In the genomic region with DNA sequence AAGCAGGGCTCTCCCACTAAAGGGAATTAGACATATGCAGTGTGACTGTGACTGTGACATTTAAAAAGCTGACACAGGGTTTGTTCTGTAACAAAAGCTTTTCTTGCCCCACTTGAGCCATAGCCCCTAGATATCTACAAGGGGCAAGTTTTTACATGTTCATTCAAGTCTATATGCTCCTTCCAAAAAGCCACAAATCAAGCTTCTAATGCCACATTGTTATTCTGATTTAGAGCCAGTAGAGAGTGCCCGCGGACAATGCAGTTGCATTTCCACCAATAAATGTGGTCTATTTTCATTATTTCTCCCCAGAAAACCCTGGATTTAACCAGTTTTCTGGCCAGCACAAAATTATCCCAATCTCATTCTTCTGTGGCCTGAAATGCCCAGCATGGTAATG, we compare ENCODE assay signal across 11 cellular contexts. TPM values are rescaled to one million over a fixed set of nuclear protein-coding genes. Genes with fewer than 3 reads are reported as not detected.
A peak's percentile ranks its signal among the peaks of the same experiment; 100 is the strongest.
DNase-seq lines count a peak whose midpoint lies in the region; ATAC-seq, FAIRE-seq and TF ChIP-seq lines count a peak whose summit lies in the region.
"Had no signal": no experiment of that assay in that cellular context is flagged by ENCODE, and none has a peak within 500 bp of the region (broad histone marks: within the 10 kb centered on the region; RNA-seq: fewer than 3 reads in every experiment).

No MANE protein-coding gene starts in this region.

- no peaks in the 10 kb centered on the region for H3K27me3 ChIP-seq in K562 (ENCODE audit: control insufficient read depth in 2 of 2, insufficient read depth in 2 of 2, low read length in 2 of 2)
- no peaks in the 10 kb centered on the region for H3K27me3 ChIP-seq in sigmoid colon

- in situ Hi-C loops in K562 (cut with MboI): loop anchor here (10.0 kb wide), 1 partner anchor 180 kb away; no protein-coding TSS in a partner anchor

- POLR2A ChIA-PET in K562 (lab: Yijun Ruan, JAX): interaction anchor here (0.9 kb wide), 1 partner anchor 11 kb away, joined by 3 read pairs; no protein-coding TSS in a partner anchor

- peak in 1 of 3 experiments; percentile 16; a peak in 1 of 6 replicates for TF ChIP-seq CTCF in K562 (IDR thresholded peaks at IDR 0.05 in 2 of 3, conservative IDR thresholded peaks at IDR 0.05 in 1 of 3; ENCODE audit: insufficient read depth in 2 of 3, low read depth in 1 of 3, low read length in 3 of 3)
- TF ChIP-seq CTCF in sigmoid colon (IDR thresholded peaks at IDR 0.05): no peak

- peaks cover 5% of the 10 kb centered on the region for H3K9me3 Mint-ChIP-seq in activated CD4-positive, alpha-beta T cell treated with anti-CD3 and anti-CD28 coated beads, Interleukin-2, amount 10 ng/mL, durations not matched to agents 24 days and 14 days

- H4K20me1 ChIP-seq in K562 (replicated peaks; ENCODE audit: control insufficient read depth, insufficient read depth, low read length): no peaks in the 10 kb centered on the region

- H3K4me2 ChIP-seq in K562 (ENCODE audit: insufficient read depth, low read length): no peak overlapping the region

- H3K9me1 ChIP-seq in K562 (ENCODE audit: control insufficient read depth, insufficient read depth, low read length): no peaks in the 10 kb centered on the region

- CTCF ChIA-PET in K562 (lab: Yijun Ruan, JAX; ENCODE audit: low intra/inter-chr PET ratio): no interaction called here

- peaks cover 89% of the 10 kb centered on the region for H3K4me1 Mint-ChIP-seq in activated CD4-positive, alpha-beta T cell treated with anti-CD3 and anti-CD28 coated beads, Interleukin-2, amount 10 ng/mL, durations not matched to agents 24 days and 14 days

- no peak overlapping the region for H2AFZ ChIP-seq in K562 (ENCODE audit: low read depth, low read length)

- no peaks in the 10 kb centered on the region for H3K79me2 ChIP-seq in K562 (ENCODE audit: control insufficient read depth, insufficient read depth, low read length)

- no peak for ATAC-seq in K562
- no peak for ATAC-seq in HG02885 (IDR thresholded peaks at IDR 0.05; ENCODE audit: poor library complexity, unreplicated experiment)

- H3K4me3 ChIP-seq in K562: no peak overlapping the region
- H3K4me3 ChIP-seq in sigmoid colon: no peak overlapping the region

- H3K36me3 ChIP-seq in K562 (ENCODE audit: control insufficient read depth, insufficient read depth, low read length): no peaks in the 10 kb centered on the region
- H3K36me3 ChIP-seq in sigmoid colon: no peaks in the 10 kb centered on the region
- H3K36me3 ChIP-seq: WERI-Rb-1 had no signal

- peak; percentile 23 to 32; a peak in 1 of 4 replicates for TF ChIP-seq RAD21 in K562 (CRISPR knock-in tag; conservative IDR thresholded peaks at IDR 0.05 in 1 of 2, IDR thresholded peaks at IDR 0.05 in 1 of 2)

- TF ChIP-seq EP300 in K562 (IDR thresholded peaks at IDR 0.05; ENCODE audit: low read length) (no peak), sigmoid colon (IDR thresholded peaks at IDR 0.05) (no peak)

- H3K27ac ChIP-seq in K562 (ENCODE audit: extremely low read depth, low read depth, low read length) (no peak overlapping the region), sigmoid colon (peak overlapping the region in 1 of 4 donors; percentile 1)
- H3K27ac ChIP-seq: WERI-Rb-1 had no signal

- 21% methylated on average over 2 of the region's 2 CpGs for WGBS in K562 (ENCODE audit: insufficient coverage, low coverage, missing lambda C conversion rate)
- WGBS in sigmoid colon, 2 donors: 85 to 87% methylated on average over 2 of the region's 2 CpGs

- no peak overlapping the region for H3K9ac ChIP-seq in K562 (ENCODE audit: insufficient read depth in 1 of 2, low read depth in 2 of 2, low read length in 2 of 2)

- peaks cover 58% of the 10 kb centered on the region for H3K36me3 Mint-ChIP-seq in activated CD4-positive, alpha-beta T cell treated with anti-CD3 and anti-CD28 coated beads, Interleukin-2, amount 10 ng/mL, durations not matched to agents 24 days and 14 days (ENCODE audit: low read depth)

- H3K4me3 Mint-ChIP-seq in activated CD4-positive, alpha-beta T cell treated with anti-CD3 and anti-CD28 coated beads, Interleukin-2, amount 10 ng/mL, durations not matched to agents 24 days and 14 days: peak overlapping the region; percentile 59

- H3K4me1 ChIP-seq in K562 (replicated peaks in 1 of 2; ENCODE audit: control insufficient read depth in 2 of 2, insufficient read depth in 2 of 2, low read length in 2 of 2): peaks cover 0 to 23% of the 10 kb centered on the region in 2 experiments; a peak in 3 of 5 replicates
- H3K4me1 ChIP-seq in sigmoid colon: no peaks in the 10 kb centered on the region

- FAIRE-seq in K562 (lab: Jason Lieb, UNC): no peak
- FAIRE-seq: endothelial cell of umbilical vein had no signal

- intact Hi-C loops in activated CD4-positive, alpha-beta T cell treated with anti-CD3 and anti-CD28 coated beads, Interleukin-2, amount 10 ng/mL, durations not matched to agents 24 days and 14 days (cut with micrococcal nuclease): loop anchor here (2.0 kb wide), 1 partner anchor 86 kb away; no protein-coding TSS in a partner anchor
- intact Hi-C loops in K562 (cut with micrococcal nuclease) (no loop called here), sigmoid colon (cut with DNase I) (no loop called here)

- BruUV-seq in K562 (replicated peaks; lab: Mats Ljungman, UMichigan): no TSS peak

- no peaks in the 10 kb centered on the region for H3K27me3 Mint-ChIP-seq in activated CD4-positive, alpha-beta T cell treated with anti-CD3 and anti-CD28 coated beads, Interleukin-2, amount 10 ng/mL, durations not matched to agents 24 days and 14 days

- H3K9me3 ChIP-seq in K562 (replicated peaks; ENCODE audit: control insufficient read depth, insufficient read depth, low read depth, low read length) (no peaks in the 10 kb centered on the region), sigmoid colon (no peaks in the 10 kb centered on the region)

- no peak for TF ChIP-seq POLR2A in K562 (conservative IDR thresholded peaks at IDR 0.05)
- no peak for TF ChIP-seq POLR2A in sigmoid colon (IDR thresholded peaks at IDR 0.05)

- DNase-seq in activated CD4-positive, alpha-beta T cell treated with anti-CD3 and anti-CD28 coated beads, Interleukin-2, amount 10 ng/mL, durations not matched to agents 24 days and 14 days: no peak
- no peak for DNase-seq in activated CD4-positive, alpha-beta T cell treated with anti-CD3 and anti-CD28 coated beads, Interleukin-2, amount 50 U/mL, for 48 hours
- DNase-seq in NCI-H1105 treated with DMSO at 0.1 percent for 48 hours (lab: John Stamatoyannopoulos, UW): peak; percentile 37
- no peak for DNase-seq in K562 (ENCODE audit: extremely low read depth in 1 of 4, low spot score in 3 of 4)
- DNase-seq in sigmoid colon: peak; percentile 4
- DNase-seq in DMS53 (lab: John Stamatoyannopoulos, UW): no peak
- no peak for DNase-seq in NCI-H2081 (lab: John Stamatoyannopoulos, UW)
- DNase-seq: RPMI8226, WERI-Rb-1 had no signal

- peak overlapping the region; percentile 65 for H3K27ac Mint-ChIP-seq in activated CD4-positive, alpha-beta T cell treated with anti-CD3 and anti-CD28 coated beads, Interleukin-2, amount 10 ng/mL, durations not matched to agents 24 days and 14 days

TF ChIP-seq in K562, 482 proteins besides CTCF, POLR2A, EP300 and RAD21:
- TF ChIP-seq MAFG (tag; conservative IDR thresholded peaks at IDR 0.05): 0 out of 2 replicates have a peak, but pooled peaks have one; percentile 6
- no peak for TF ChIP-seq NCOA1 (IDR thresholded peaks at IDR 0.05; ENCODE audit: low read depth)
- no peak for TF ChIP-seq POLR3G (IDR thresholded peaks at IDR 0.05; ENCODE audit: extremely low read depth, insufficient read length, insufficient replicate concordance)

RNA-seq across cellular contexts. Expression of a gene that starts 9.9 kb away (rescaled TPM):
- 37.8 and 42.2 TPM in 2 replicates for total RNA-seq in activated CD4-positive, alpha-beta T cell treated with anti-CD3 and anti-CD28 coated beads, Interleukin-2, amount 10 ng/mL, durations not matched to agents 24 days and 14 days
- total RNA-seq in K562 (2011; cell fraction: chromatin; rRNA removed; ENCODE audit: low replicate concordance): 12.4 and 14.6 TPM in 2 replicates
- 7.8 and 9.2 TPM in 2 replicates for total RNA-seq in K562 (2011; cell fraction: nucleolus; rRNA removed)
- 8.2 and 9.0 TPM in 2 replicates for total RNA-seq in K562 (2011; cell fraction: nucleoplasm; rRNA removed)
- total RNA-seq in K562 (2014; rRNA removed) (10.0 and 12.8 TPM in 2 replicates), K562 (2014; rRNA removed; fragmentation: Illumina TruSeq; extraction: Trizol) (9.7 and 13.1 TPM in 2 replicates), K562 (2015; rRNA removed; fragmentation: Illumina TruSeq; extraction: Trizol) (9.7 and 10.7 TPM in 2 replicates), K562 (2021) (9.8 and 13.2 TPM in 2 replicates), sigmoid colon (1 to 10 TPM; 2.6 to 6.4 (median 5.7) TPM)
- polyA plus RNA-seq in K562 (2011; rRNA removed) (3.7 and 12.5 TPM in 2 replicates), K562 (2014; fragmentation: Illumina TruSeq; extraction: Trizol) (14.8 and 16.0 TPM in 2 replicates), K562 (2014; fragmentation: Nextera tagmentation; extraction: Ambion mirVana) (1 to 10 TPM; 4.9 to 6.8 TPM), K562 (2014; rRNA removed) (7.7 and 11.6 TPM in 2 replicates), sigmoid colon (10 to 100 TPM in 1 of 3 donors, 1 to 10 TPM in 2; 2.8 to 18.1 (median 7.2) TPM)
- polyA plus RNA-seq in K562 (2011; cell fraction: cytosol; rRNA removed): 3.7 and 10.4 TPM in 2 replicates
- 4.7 and 19.4 TPM in 2 replicates for polyA plus RNA-seq in K562 (2011; cell fraction: nucleus; rRNA removed)
- 16.8 and 21.5 TPM in 2 replicates for polyA plus RNA-seq in K562 (2012)
- polyA minus RNA-seq in K562 (2011; rRNA and poly(A)+ RNA removed): 3.0 and 9.5 TPM in 2 replicates
- polyA minus RNA-seq in K562 (2011; cell fraction: cytosol; rRNA and poly(A)+ RNA removed): 0.73 and 5.9 TPM in 2 replicates
- 3.0 and 7.9 TPM in 2 replicates for polyA minus RNA-seq in K562 (2011; cell fraction: nucleus; rRNA and poly(A)+ RNA removed)

Comparison
In these comparisons a context has a peak if more than half of its experiments do, and no peak if none do; other contexts are left out.
1. DNase-seq: peak in NCI-H1105 treated with DMSO at 0.1 percent for 48 hours (single experiment) and sigmoid colon (single experiment); none in activated CD4-positive, alpha-beta T cell treated with anti-CD3 and anti-CD28 coated beads, Interleukin-2, amount 10 ng/mL, durations not matched to agents 24 days and 14 days (single experiment), activated CD4-positive, alpha-beta T cell treated with anti-CD3 and anti-CD28 coated beads, Interleukin-2, amount 50 U/mL, for 48 hours (0 of 2), K562 (0 of 4), DMS53 (single experiment) and NCI-H2081 (0 of 2).